ENCODE assay signal across 1 cellular context in genomic region chr11:110808291-110808690, GRCh38.
TF ChIP-seq lines count a peak whose summit lies in the region.

No MANE protein-coding gene starts in this region.

TF ChIP-seq in GM23338, 12 proteins besides CTCF, POLR2A, EP300 and RAD21 (continued from another document):
- TF ChIP-seq, protein P1, sequence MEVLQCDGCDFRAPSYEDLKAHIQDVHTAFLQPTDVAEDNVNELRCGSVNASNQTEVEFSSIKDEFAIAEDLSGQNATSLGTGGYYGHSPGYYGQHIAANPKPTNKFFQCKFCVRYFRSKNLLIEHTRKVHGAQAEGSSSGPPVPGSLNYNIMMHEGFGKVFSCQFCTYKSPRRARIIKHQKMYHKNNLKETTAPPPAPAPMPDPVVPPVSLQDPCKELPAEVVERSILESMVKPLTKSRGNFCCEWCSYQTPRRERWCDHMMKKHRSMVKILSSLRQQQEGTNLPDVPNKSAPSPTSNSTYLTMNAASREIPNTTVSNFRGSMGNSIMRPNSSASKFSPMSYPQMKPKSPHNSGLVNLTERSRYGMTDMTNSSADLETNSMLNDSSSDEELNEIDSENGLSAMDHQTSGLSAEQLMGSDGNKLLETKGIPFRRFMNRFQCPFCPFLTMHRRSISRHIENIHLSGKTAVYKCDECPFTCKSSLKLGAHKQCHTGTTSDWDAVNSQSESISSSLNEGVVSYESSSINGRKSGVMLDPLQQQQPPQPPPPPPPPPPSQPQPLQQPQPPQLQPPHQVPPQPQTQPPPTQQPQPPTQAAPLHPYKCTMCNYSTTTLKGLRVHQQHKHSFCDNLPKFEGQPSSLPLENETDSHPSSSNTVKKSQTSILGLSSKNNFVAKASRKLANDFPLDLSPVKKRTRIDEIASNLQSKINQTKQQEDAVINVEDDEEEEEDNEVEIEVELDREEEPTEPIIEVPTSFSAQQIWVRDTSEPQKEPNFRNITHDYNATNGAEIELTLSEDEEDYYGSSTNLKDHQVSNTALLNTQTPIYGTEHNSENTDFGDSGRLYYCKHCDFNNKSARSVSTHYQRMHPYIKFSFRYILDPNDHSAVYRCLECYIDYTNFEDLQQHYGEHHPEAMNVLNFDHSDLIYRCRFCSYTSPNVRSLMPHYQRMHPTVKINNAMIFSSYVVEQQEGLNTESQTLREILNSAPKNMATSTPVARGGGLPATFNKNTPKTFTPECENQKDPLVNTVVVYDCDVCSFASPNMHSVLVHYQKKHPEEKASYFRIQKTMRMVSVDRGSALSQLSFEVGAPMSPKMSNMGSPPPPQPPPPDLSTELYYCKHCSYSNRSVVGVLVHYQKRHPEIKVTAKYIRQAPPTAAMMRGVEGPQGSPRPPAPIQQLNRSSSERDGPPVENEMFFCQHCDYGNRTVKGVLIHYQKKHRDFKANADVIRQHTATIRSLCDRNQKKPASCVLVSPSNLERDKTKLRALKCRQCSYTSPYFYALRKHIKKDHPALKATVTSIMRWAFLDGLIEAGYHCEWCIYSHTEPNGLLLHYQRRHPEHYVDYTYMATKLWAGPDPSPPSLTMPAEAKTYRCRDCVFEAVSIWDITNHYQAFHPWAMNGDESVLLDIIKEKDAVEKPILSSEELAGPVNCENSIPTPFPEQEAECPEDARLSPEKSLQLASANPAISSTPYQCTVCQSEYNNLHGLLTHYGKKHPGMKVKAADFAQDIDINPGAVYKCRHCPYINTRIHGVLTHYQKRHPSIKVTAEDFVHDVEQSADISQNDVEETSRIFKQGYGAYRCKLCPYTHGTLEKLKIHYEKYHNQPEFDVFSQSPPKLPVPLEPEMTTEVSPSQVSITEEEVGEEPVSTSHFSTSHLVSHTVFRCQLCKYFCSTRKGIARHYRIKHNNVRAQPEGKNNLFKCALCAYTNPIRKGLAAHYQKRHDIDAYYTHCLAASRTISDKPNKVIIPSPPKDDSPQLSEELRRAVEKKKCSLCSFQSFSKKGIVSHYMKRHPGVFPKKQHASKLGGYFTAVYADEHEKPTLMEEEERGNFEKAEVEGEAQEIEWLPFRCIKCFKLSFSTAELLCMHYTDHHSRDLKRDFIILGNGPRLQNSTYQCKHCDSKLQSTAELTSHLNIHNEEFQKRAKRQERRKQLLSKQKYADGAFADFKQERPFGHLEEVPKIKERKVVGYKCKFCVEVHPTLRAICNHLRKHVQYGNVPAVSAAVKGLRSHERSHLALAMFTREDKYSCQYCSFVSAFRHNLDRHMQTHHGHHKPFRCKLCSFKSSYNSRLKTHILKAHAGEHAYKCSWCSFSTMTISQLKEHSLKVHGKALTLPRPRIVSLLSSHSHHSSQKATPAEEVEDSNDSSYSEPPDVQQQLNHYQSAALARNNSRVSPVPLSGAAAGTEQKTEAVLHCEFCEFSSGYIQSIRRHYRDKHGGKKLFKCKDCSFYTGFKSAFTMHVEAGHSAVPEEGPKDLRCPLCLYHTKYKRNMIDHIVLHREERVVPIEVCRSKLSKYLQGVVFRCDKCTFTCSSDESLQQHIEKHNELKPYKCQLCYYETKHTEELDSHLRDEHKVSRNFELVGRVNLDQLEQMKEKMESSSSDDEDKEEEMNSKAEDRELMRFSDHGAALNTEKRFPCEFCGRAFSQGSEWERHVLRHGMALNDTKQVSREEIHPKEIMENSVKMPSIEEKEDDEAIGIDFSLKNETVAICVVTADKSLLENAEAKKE (CRISPR knock-in tag; IDR thresholded peaks at IDR 0.05) = no peak
- TF ChIP-seq POLR2AphosphoS5 (IDR thresholded peaks at IDR 0.05; ENCODE audit: low read depth) (no peak), EZH2phosphoT487 (IDR thresholded peaks at IDR 0.05; ENCODE audit: unreplicated experiment) (no peak)
